ENCODE assay signal across 18 cellular contexts in the genomic region with DNA sequence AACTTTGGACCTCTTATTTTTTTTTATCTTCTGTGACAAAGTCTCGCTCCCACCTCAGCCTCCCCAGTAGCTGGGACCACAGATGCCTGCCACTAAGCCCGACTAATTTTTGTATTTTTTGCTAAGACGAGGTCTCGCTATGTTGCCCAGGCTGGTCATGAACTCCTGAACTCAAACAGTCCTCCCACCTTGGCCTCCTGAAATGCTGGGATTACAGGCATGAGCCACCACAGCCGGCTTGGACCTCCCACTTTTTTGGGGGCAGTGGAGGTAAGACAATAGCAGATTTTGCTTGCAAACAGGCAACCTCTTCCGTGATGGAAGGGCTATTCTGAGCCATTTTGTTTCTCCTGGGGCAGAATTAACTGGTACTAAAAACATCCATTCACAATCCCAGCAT. TPM values are rescaled to one million over a fixed set of nuclear protein-coding genes. Genes with fewer than 3 reads are reported as not detected.
DNase-seq lines count a peak whose midpoint lies in the region; ATAC-seq and TF ChIP-seq lines count a peak whose summit lies in the region.
"Had no signal": no experiment of that assay in that cellular context is flagged by ENCODE, and none has a peak within 500 bp of the region (broad histone marks: within the 10 kb centered on the region; RNA-seq: fewer than 3 reads in every experiment).

No MANE protein-coding gene starts in this region.

- no peak overlapping the region for H2BK120ac ChIP-seq in H9 (ENCODE audit: low read depth, low read length, poor library complexity, severe bottlenecking)

- H3K27ac Mint-ChIP-seq in activated CD4-positive, alpha-beta memory T cell treated with anti-CD3 and anti-CD28 coated beads, Interleukin-2, amount 10 ng/mL, durations not matched to agents 7 days and 5 days = peak overlapping the region; percentile 26
- H3K27ac Mint-ChIP-seq in memory B cell = no peak overlapping the region
- peak overlapping the region; percentile 95 for H3K27ac Mint-ChIP-seq in stimulated activated memory B cell treated with anti-CD40 and anti-IgM and Interleukin-4, amounts not matched to agents 10 μg/mL and 1 μg/mL and 100 μg/mL, for 72 hours
- no peak overlapping the region for H3K27ac Mint-ChIP-seq in H9

- no peak overlapping the region for H3K14ac ChIP-seq in H9 (ENCODE audit: insufficient read depth, low read length)

- ATAC-seq in activated T-cell treated with anti-CD3 and anti-CD28 coated beads, Interleukin-2, amount 50 U/mL, for 4 hours = no peak
- ATAC-seq in memory B cell (ENCODE audit: low read depth) = no peak
- ATAC-seq in stimulated activated memory B cell treated with anti-CD40 and anti-IgM and Interleukin-4, amounts not matched to agents 10 μg/mL and 1 μg/mL and 100 μg/mL, for 72 hours = no peak
- ATAC-seq: Panc1 had no signal

- no peak overlapping the region for H4K91ac ChIP-seq in H9 (ENCODE audit: insufficient read length, low read depth, low read length)

- H2AFZ ChIP-seq in H9 (ENCODE audit: low read length) = no peak overlapping the region

- H3K27ac ChIP-seq in substantia nigra (ENCODE audit: low read depth, low read length, poor library complexity, severe bottlenecking) = no peak overlapping the region
- no peak overlapping the region for H3K27ac ChIP-seq in H9 (ENCODE audit: insufficient read length, low read depth, low read length)

- no peaks in the 10 kb centered on the region for H3K27me3 ChIP-seq in H9 (ENCODE audit: insufficient read depth, low read length)
- H3K27me3 ChIP-seq: pancreas had no signal

- no peak overlapping the region for H3K23ac ChIP-seq in H9 (ENCODE audit: insufficient read length, low read depth, low read length)

- H2BK20ac ChIP-seq in H9 (ENCODE audit: low read depth, low read length, poor library complexity, severe bottlenecking) = no peak overlapping the region

- no peak overlapping the region for H3K4ac ChIP-seq in H9 (ENCODE audit: low read depth, low read length)

- peaks cover 3% of the 10 kb centered on the region for H3K27me3 Mint-ChIP-seq in activated T-cell treated with anti-CD3 and anti-CD28 coated beads, Interleukin-2, amount 50 U/mL, for 4 hours (ENCODE audit: low read depth)
- no peaks in the 10 kb centered on the region for H3K27me3 Mint-ChIP-seq in activated CD4-positive, alpha-beta memory T cell treated with anti-CD3 and anti-CD28 coated beads, Interleukin-2, amount 10 ng/mL, durations not matched to agents 7 days and 5 days
- H3K27me3 Mint-ChIP-seq in memory B cell (peaks cover 2% of the 10 kb centered on the region), H9 (ENCODE audit: low read depth) (peaks cover 7% of the 10 kb centered on the region)
- no peaks in the 10 kb centered on the region for H3K27me3 Mint-ChIP-seq in stimulated activated memory B cell treated with anti-CD40 and anti-IgM and Interleukin-4, amounts not matched to agents 10 μg/mL and 1 μg/mL and 100 μg/mL, for 72 hours

- H2AK5ac ChIP-seq in H9 (ENCODE audit: insufficient read length, low read length) = no peak overlapping the region

- H4K8ac ChIP-seq in H9 (replicated peaks; ENCODE audit: insufficient read length, low read depth, low read length) = no peak overlapping the region

- H3T11ph ChIP-seq in H9 (ENCODE audit: low read length) = no peak overlapping the region

- no peak for DNase-seq in activated T-cell treated with anti-CD3 and anti-CD28 coated beads, Interleukin-2, amount 50 U/mL, for 4 hours
- DNase-seq in activated T-cell treated with anti-CD3 and anti-CD28 coated beads for 4 hours = no peak
- DNase-seq in activated CD4-positive, alpha-beta memory T cell treated with anti-CD3 and anti-CD28 coated beads, Interleukin-2, amount 10 ng/mL, durations not matched to agents 7 days and 5 days = no peak
- no peak for DNase-seq in memory B cell (ENCODE audit: low spot score in 2 of 2)
- no peak for DNase-seq in substantia nigra (lab: John Stamatoyannopoulos, UW)
- DNase-seq in H9 = no peak
- no peak for DNase-seq in HEK293T (ENCODE audit: extremely low spot score)
- DNase-seq: Calu3; esophagus squamous epithelium; GDM1; islet precursor cell; NCI-H2081 treated with DMSO at 0.1 percent for 48 hours; NCI-H524 treated with DMSO at 0.1 percent for 48 hours; stimulated activated naive CD4-positive, alpha-beta T cell treated with Interleukin-2 at 50 U/mL for 16 hours had no signal

- no peak for TF ChIP-seq CTCF in H9 (conservative IDR thresholded peaks at IDR 0.05)

- no peaks in the 10 kb centered on the region for H3K9me3 Mint-ChIP-seq in activated T-cell treated with anti-CD3 and anti-CD28 coated beads, Interleukin-2, amount 50 U/mL, for 4 hours
- no peaks in the 10 kb centered on the region for H3K9me3 Mint-ChIP-seq in activated CD4-positive, alpha-beta memory T cell treated with anti-CD3 and anti-CD28 coated beads, Interleukin-2, amount 10 ng/mL, durations not matched to agents 7 days and 5 days
- H3K9me3 Mint-ChIP-seq in memory B cell (no peaks in the 10 kb centered on the region), H9 (no peaks in the 10 kb centered on the region)
- H3K9me3 Mint-ChIP-seq in stimulated activated memory B cell treated with anti-CD40 and anti-IgM and Interleukin-4, amounts not matched to agents 10 μg/mL and 1 μg/mL and 100 μg/mL, for 72 hours = no peaks in the 10 kb centered on the region
- H3K9me3 Mint-ChIP-seq: dendritic cell treated with granulocyte-macrophage colony-stimulating factor and Interleukin-4, amounts not matched to agents 40 ng/mL and 50 ng/mL, for 4 days had no signal

- no peaks in the 10 kb centered on the region for H4K20me1 ChIP-seq in H9 (ENCODE audit: control insufficient read depth, insufficient read depth, insufficient read length)

- H2BK12ac ChIP-seq in H9 (ENCODE audit: insufficient read length, low read depth, low read length) = no peak overlapping the region

- peaks cover 7% of the 10 kb centered on the region for H3K36me3 Mint-ChIP-seq in activated T-cell treated with anti-CD3 and anti-CD28 coated beads, Interleukin-2, amount 50 U/mL, for 4 hours (ENCODE audit: insufficient read depth)
- peaks cover 18% of the 10 kb centered on the region for H3K36me3 Mint-ChIP-seq in activated CD4-positive, alpha-beta memory T cell treated with anti-CD3 and anti-CD28 coated beads, Interleukin-2, amount 10 ng/mL, durations not matched to agents 7 days and 5 days (ENCODE audit: low read depth)
- H3K36me3 Mint-ChIP-seq in memory B cell = no peaks in the 10 kb centered on the region
- H3K36me3 Mint-ChIP-seq in stimulated activated memory B cell treated with anti-CD40 and anti-IgM and Interleukin-4, amounts not matched to agents 10 μg/mL and 1 μg/mL and 100 μg/mL, for 72 hours = peaks cover 2% of the 10 kb centered on the region
- peaks cover 7 to 18% (median 16%) of the 10 kb centered on the region in 3 experiments; a peak in 6 of 7 replicates for H3K36me3 Mint-ChIP-seq in H9 (ENCODE audit: insufficient read depth in 1 of 3, low read depth in 3 of 3)

- peaks cover 29% of the 10 kb centered on the region for H3K4me1 Mint-ChIP-seq in activated T-cell treated with anti-CD3 and anti-CD28 coated beads, Interleukin-2, amount 50 U/mL, for 4 hours (ENCODE audit: low read depth)
- peaks cover 24% of the 10 kb centered on the region for H3K4me1 Mint-ChIP-seq in activated CD4-positive, alpha-beta memory T cell treated with anti-CD3 and anti-CD28 coated beads, Interleukin-2, amount 10 ng/mL, durations not matched to agents 7 days and 5 days
- peaks cover 6% of the 10 kb centered on the region for H3K4me1 Mint-ChIP-seq in memory B cell
- peaks cover 16% of the 10 kb centered on the region for H3K4me1 Mint-ChIP-seq in stimulated activated memory B cell treated with anti-CD40 and anti-IgM and Interleukin-4, amounts not matched to agents 10 μg/mL and 1 μg/mL and 100 μg/mL, for 72 hours
- peaks cover 14 to 15% of the 10 kb centered on the region in 2 experiments for H3K4me1 Mint-ChIP-seq in H9

- WGBS in H9 (ENCODE audit: extremely low coverage, insufficient read length, low lambda C conversion rate) = no CpG with 5 or more reads among the region's 6 CpGs

- H3K4me2 ChIP-seq in H9 (ENCODE audit: insufficient read depth, insufficient read length, low read length) = no peak overlapping the region

- no peaks in the 10 kb centered on the region for H3K9me3 ChIP-seq in H9 (ENCODE audit: control insufficient read depth, low read depth, low read length)
- H3K9me3 ChIP-seq: esophagus squamous epithelium, pancreas had no signal

- no peak overlapping the region for H4K5ac ChIP-seq in H9 (ENCODE audit: insufficient read length, low read depth, low read length)

- H3K56ac ChIP-seq in H9 (ENCODE audit: insufficient read length, low read depth, low read length) = no peak overlapping the region

- H3K79me1 ChIP-seq in H9 (ENCODE audit: insufficient read depth, low read depth, low read length, poor library complexity, severe bottlenecking) = peaks cover 7% of the 10 kb centered on the region

- H3K9ac ChIP-seq in H9 (ENCODE audit: extremely low read depth, insufficient read length, low read length) = no peak overlapping the region

- no peak overlapping the region for H2BK5ac ChIP-seq in H9 (ENCODE audit: insufficient read length, low read length)

- CTCF ChIA-PET in activated CD4-positive, alpha-beta memory T cell treated with anti-CD3 and anti-CD28 coated beads, Interleukin-2, amount 10 ng/mL, durations not matched to agents 7 days and 5 days (lab: Charles Lee) = no interaction called here
- CTCF ChIA-PET in HEK293T (lab: Yijun Ruan, JAX) = no interaction called here

- peak overlapping the region; percentile 68 for H3K4me3 Mint-ChIP-seq in activated T-cell treated with anti-CD3 and anti-CD28 coated beads, Interleukin-2, amount 50 U/mL, for 4 hours
- peak overlapping the region; percentile 54 for H3K4me3 Mint-ChIP-seq in activated CD4-positive, alpha-beta memory T cell treated with anti-CD3 and anti-CD28 coated beads, Interleukin-2, amount 10 ng/mL, durations not matched to agents 7 days and 5 days
- H3K4me3 Mint-ChIP-seq in memory B cell = peak overlapping the region; percentile 73
- peak overlapping the region; percentile 94 for H3K4me3 Mint-ChIP-seq in stimulated activated memory B cell treated with anti-CD40 and anti-IgM and Interleukin-4, amounts not matched to agents 10 μg/mL and 1 μg/mL and 100 μg/mL, for 72 hours
- H3K4me3 Mint-ChIP-seq in H9 = peak overlapping the region in 1 of 2 experiments; percentile 71; a peak in 2 of 5 replicates

- peaks cover 7% of the 10 kb centered on the region for H3K23me2 ChIP-seq in H9 (ENCODE audit: insufficient read length, low read depth, low read length, poor library complexity, severe bottlenecking)

- H3K18ac ChIP-seq in H9 (ENCODE audit: insufficient read length, low read depth, low read length) = no peak overlapping the region

- no peaks in the 10 kb centered on the region for H3K4me1 ChIP-seq in H9 (ENCODE audit: insufficient read depth, low read length)

- POLR2A ChIA-PET in activated CD4-positive, alpha-beta memory T cell treated with anti-CD3 and anti-CD28 coated beads, Interleukin-2, amount 10 ng/mL, durations not matched to agents 7 days and 5 days (lab: Charles Lee) = no interaction called here
- POLR2A ChIA-PET in HEK293T (lab: Yijun Ruan, JAX) = no interaction called here

- H3K79me2 ChIP-seq in H9 (ENCODE audit: insufficient read depth, low read length) = peaks cover 9% of the 10 kb centered on the region

- H2BK15ac ChIP-seq in H9 (ENCODE audit: low read depth, low read length) = no peak overlapping the region

RNA-seq across cellular contexts. Expression of a gene that starts 1.2 kb away (rescaled TPM):
- 10 to 100 TPM; 47.0 to 48.7 (median 47.5) TPM for total RNA-seq in activated T-cell treated with anti-CD3 and anti-CD28 coated beads, Interleukin-2, amount 50 U/mL, for 4 hours
- 10 to 100 TPM; 47.8 to 54.3 TPM for total RNA-seq in activated CD4-positive, alpha-beta memory T cell treated with anti-CD3 and anti-CD28 coated beads, Interleukin-2, amount 10 ng/mL, durations not matched to agents 7 days and 5 days
- total RNA-seq in H9 (2021) = 54.0 and 58.6 TPM in 2 replicates

RNA-seq across cellular contexts. Expression of a gene that starts 7.3 kb away (rescaled TPM):
- total RNA-seq in activated T-cell treated with anti-CD3 and anti-CD28 coated beads, Interleukin-2, amount 50 U/mL, for 4 hours = not detected
- total RNA-seq in activated CD4-positive, alpha-beta memory T cell treated with anti-CD3 and anti-CD28 coated beads, Interleukin-2, amount 10 ng/mL, durations not matched to agents 7 days and 5 days = not detected
- 1.1 and 1.7 TPM in 2 replicates for total RNA-seq in H9 (2021)
- total RNA-seq: Calu3 had no signal

Comparison
In these comparisons a context has a peak if more than half of its experiments do, and no peak if none do; other contexts are left out.
1. H3K27ac Mint-ChIP-seq: peak in activated CD4-positive, alpha-beta memory T cell treated with anti-CD3 and anti-CD28 coated beads, Interleukin-2, amount 10 ng/mL, durations not matched to agents 7 days and 5 days (single experiment) and stimulated activated memory B cell treated with anti-CD40 and anti-IgM and Interleukin-4, amounts not matched to agents 10 μg/mL and 1 μg/mL and 100 μg/mL, for 72 hours (single experiment); none in memory B cell (single experiment) and H9 (0 of 3).